Comparison of ENCODE assay signal across 9 cellular contexts in genomic region chr5:142000709-142001484, GRCh38. TPM values are rescaled to one million over a fixed set of nuclear protein-coding genes. Genes with fewer than 3 reads are reported as not detected.
A peak's percentile ranks its signal among the peaks of the same experiment; 100 is the strongest.
DNase-seq lines count a peak whose midpoint lies in the region; ATAC-seq and TF ChIP-seq lines count a peak whose summit lies in the region.
"Had no signal": no experiment of that assay in that cellular context is flagged by ENCODE, and none has a peak within 500 bp of the region (broad histone marks: within the 10 kb centered on the region; RNA-seq: fewer than 3 reads in every experiment).

No MANE protein-coding gene starts in this region.

- no peaks in the 10 kb centered on the region for H3K9me3 ChIP-seq in PC-9 (ENCODE audit: insufficient read depth, low read depth)
- no peaks in the 10 kb centered on the region for H3K9me3 ChIP-seq in esophagus muscularis mucosa
- H3K9me3 ChIP-seq: mucosa of descending colon had no signal

- intact Hi-C loops in PC-9 (cut with micrococcal nuclease; ENCODE audit: unreplicated experiment) (no loop called here), esophagus muscularis mucosa (cut with DNase I) (loop anchor here (5.0 kb wide), 1 partner anchor 141 kb away; no protein-coding TSS in a partner anchor)

- TF ChIP-seq POLR2A in esophagus muscularis mucosa (IDR thresholded peaks at IDR 0.05; ENCODE audit: low read depth) = no peak

- POLR2A ChIA-PET in PC-9 (lab: Charles Lee; ENCODE audit: unreplicated experiment) = no interaction called here

- H3K27me3 Mint-ChIP-seq in effector memory CD8-positive, alpha-beta T cell = no peaks in the 10 kb centered on the region

- H3K4me1 ChIP-seq in PC-9 (replicated peaks; ENCODE audit: insufficient read depth) = no peaks in the 10 kb centered on the region
- no peaks in the 10 kb centered on the region for H3K4me1 ChIP-seq in esophagus muscularis mucosa

- H3K79me2 ChIP-seq in PC-9 (ENCODE audit: low read depth) = no peaks in the 10 kb centered on the region

- TF ChIP-seq CTCF in PC-9 (conservative IDR thresholded peaks at IDR 0.05) = peak; percentile 39; the same call in 1 of the 2 replicates
- TF ChIP-seq CTCF in esophagus muscularis mucosa (IDR thresholded peaks at IDR 0.05) = peak; percentile 14 to 32 (median 17)

- H3K27me3 ChIP-seq in PC-9 (ENCODE audit: insufficient read depth, low read depth) (no peaks in the 10 kb centered on the region), esophagus muscularis mucosa (no peaks in the 10 kb centered on the region)

- CTCF ChIA-PET in PC-9 (lab: Charles Lee) = interaction anchor here (0.6 kb wide), 1 partner anchor 11 kb away, joined by 4 read pairs; no protein-coding TSS in a partner anchor

- no peaks in the 10 kb centered on the region for H4K20me1 ChIP-seq in PC-9 (ENCODE audit: insufficient read depth)

- H3K36me3 ChIP-seq in PC-9 (ENCODE audit: low read depth) = 0 out of 2 replicates have a peak, but pooled peaks cover 5% of the 10 kb centered on the region
- peaks cover 12 to 96% (median 69%) of the 10 kb centered on the region in 4 donors for H3K36me3 ChIP-seq in esophagus muscularis mucosa

- peaks cover 20% of the 10 kb centered on the region; the same call in 1 of the 2 replicates for H3F3A ChIP-seq in PC-9 (ENCODE audit: insufficient read depth, low read depth)

- no peak for TF ChIP-seq EP300 in esophagus muscularis mucosa (IDR thresholded peaks at IDR 0.05)

- H2AFZ ChIP-seq in PC-9 = no peak overlapping the region

- no peak overlapping the region for H3K4me2 ChIP-seq in PC-9

- H3K4me3 Mint-ChIP-seq in effector memory CD8-positive, alpha-beta T cell = no peak overlapping the region

- H3K27ac Mint-ChIP-seq in effector memory CD8-positive, alpha-beta T cell = peak overlapping the region in 1 of 2 donors; percentile 81

- no peak for ATAC-seq in effector memory CD8-positive, alpha-beta T cell (replicated peaks)
- ATAC-seq: mucosa of descending colon had no signal

- H3K9me3 Mint-ChIP-seq in effector memory CD8-positive, alpha-beta T cell = no peaks in the 10 kb centered on the region

- no peak overlapping the region for H3K27ac ChIP-seq in PC-9
- H3K27ac ChIP-seq in esophagus muscularis mucosa (replicated peaks in 1 of 4) = peak overlapping the region in 1 of 4 donors; percentile 11

- peak; percentile 29 for DNase-seq in stimulated activated CD4-positive, alpha-beta T cell treated with anti-CD3 and anti-CD28 coated beads, Interleukin-15, amount 100 ng/mL, for 24 hours
- no peak for DNase-seq in stimulated activated CD4-positive, alpha-beta T cell treated with anti-CD3 and anti-CD28 coated beads, Interleukin-2, amount 100 ng/mL, for 24 hours
- DNase-seq in PC-9 (no peak), esophagus muscularis mucosa (ENCODE audit: extremely low spot score) (no peak), NCI-H2107 (lab: John Stamatoyannopoulos, UW) (no peak), SHP77 (lab: John Stamatoyannopoulos, UW) (no peak)
- no peak for DNase-seq in effector memory CD8-positive, alpha-beta T cell
- no peak for DNase-seq in stimulated activated CD4-positive, alpha-beta T cell treated with anti-CD3 and anti-CD28 coated beads, Interleukin-4, amount 100 ng/mL, for 24 hours

- H3K4me3 ChIP-seq in PC-9 (no peak overlapping the region), esophagus muscularis mucosa (no peak overlapping the region)
- H3K4me3 ChIP-seq: mucosa of descending colon had no signal

- BruUV-seq in PC-9 (replicated peaks; lab: Mats Ljungman, UMichigan) = no TSS peak

- WGBS in esophagus muscularis mucosa = 69% methylated on average over 6 of the region's 6 CpGs

- H3K4me1 Mint-ChIP-seq in effector memory CD8-positive, alpha-beta T cell (ENCODE audit: low read depth in 2 of 2) = peaks cover under 1 to 9% of the 10 kb centered on the region in 2 donors

- no peaks in the 10 kb centered on the region for H3K9me2 ChIP-seq in PC-9 (ENCODE audit: insufficient read depth)

- H3K36me3 Mint-ChIP-seq in effector memory CD8-positive, alpha-beta T cell (ENCODE audit: insufficient read depth) = peaks cover 15% of the 10 kb centered on the region

RNA-seq across cellular contexts. Expression of gene GNPDA1, which starts 11.9 kb away (rescaled TPM):
- 46.5 and 54.1 TPM in 2 replicates for total RNA-seq in PC-9 (2021)
- 10 to 100 TPM; 19.5 to 52.4 (median 35.4) TPM for total RNA-seq in esophagus muscularis mucosa

RNA-seq across cellular contexts. Expression of gene RNF14, which starts 32.0 kb away (rescaled TPM):
- total RNA-seq in PC-9 (2021) = 26.6 and 29.7 TPM in 2 replicates
- total RNA-seq in esophagus muscularis mucosa = 10 to 100 TPM; 65.8 to 94.1 (median 72.6) TPM

RNA-seq across cellular contexts. Expression of gene PCDH12, which starts 42.9 kb away (rescaled TPM):
- total RNA-seq in PC-9 (2021) = not detected in 2 replicates
- total RNA-seq in esophagus muscularis mucosa = 1 to 10 TPM; 1.2 to 6.7 (median 3.5) TPM
